Comparison of ENCODE assay signal across 8 cellular contexts in genomic region chr2:231614559-231615057, GRCh38. TPM values are rescaled to one million over a fixed set of nuclear protein-coding genes. Genes with fewer than 3 reads are reported as not detected.
DNase-seq lines count a peak whose midpoint lies in the region; ATAC-seq and TF ChIP-seq lines count a peak whose summit lies in the region.

No MANE protein-coding gene starts in this region.

- peaks cover 17% of the 10 kb centered on the region for H3K36me3 Mint-ChIP-seq in Caco-2 (ENCODE audit: insufficient read depth, unreplicated experiment)
- no peaks in the 10 kb centered on the region for H3K36me3 Mint-ChIP-seq in T-helper 17 cell (ENCODE audit: low read depth)
- no peaks in the 10 kb centered on the region for H3K36me3 Mint-ChIP-seq in dendritic cell treated with granulocyte-macrophage colony-stimulating factor and Interleukin-4, amounts not matched to agents 40 ng/mL and 50 ng/mL, for 4 days (ENCODE audit: low read depth)
- H3K36me3 Mint-ChIP-seq in stimulated activated naive CD8-positive, alpha-beta T cell treated with anti-CD3 and anti-CD28 coated beads, Interleukin-15, Interleukin-2, amounts not matched to agents 100 ng/mL and 50 ng/mL, for 24 hours (ENCODE audit: low read depth), result no peaks in the 10 kb centered on the region

- DNase-seq in Caco-2, result no peak
- DNase-seq in T-helper 17 cell, result no peak
- DNase-seq in DMS114 treated with DMSO at 0.1 percent for 48 hours (lab: John Stamatoyannopoulos, UW; ENCODE audit: unreplicated experiment), result no peak
- no peak for DNase-seq in SW480 (ENCODE audit: low spot score)

- ATAC-seq in HG02588 (IDR thresholded peaks at IDR 0.05; ENCODE audit: unreplicated experiment) (peak; percentile 0), T-helper 17 cell (peak; percentile 7)

- BruUV-seq in Caco-2 (replicated peaks; lab: Mats Ljungman, UMichigan), result no TSS peak

- no peaks in the 10 kb centered on the region for H3K27me3 Mint-ChIP-seq in Caco-2 (ENCODE audit: insufficient read depth, unreplicated experiment)
- H3K27me3 Mint-ChIP-seq in T-helper 17 cell, result no peaks in the 10 kb centered on the region
- peaks cover 37% of the 10 kb centered on the region for H3K27me3 Mint-ChIP-seq in dendritic cell treated with granulocyte-macrophage colony-stimulating factor and Interleukin-4, amounts not matched to agents 40 ng/mL and 50 ng/mL, for 4 days
- no peaks in the 10 kb centered on the region for H3K27me3 Mint-ChIP-seq in stimulated activated naive CD8-positive, alpha-beta T cell treated with anti-CD3 and anti-CD28 coated beads, Interleukin-15, Interleukin-2, amounts not matched to agents 100 ng/mL and 50 ng/mL, for 24 hours

- no peaks in the 10 kb centered on the region for H3K36me3 ChIP-seq in Caco-2 (ENCODE audit: control insufficient read depth, insufficient read depth, low read length)
- no peaks in the 10 kb centered on the region for H3K36me3 ChIP-seq in mucosa of stomach (ENCODE audit: control insufficient read depth, insufficient read depth, low read length)

- POLR2A ChIA-PET in Caco-2 (lab: Charles Lee), result interaction anchor here (0.9 to 3.1 kb wide), 10 partner anchors 13 to 93 kb away, joined by 3 to 28 read pairs (median 7); partner anchors contain the start of gene PTMA

- H3K9me3 Mint-ChIP-seq in Caco-2 (ENCODE audit: unreplicated experiment), result no peaks in the 10 kb centered on the region
- no peaks in the 10 kb centered on the region for H3K9me3 Mint-ChIP-seq in dendritic cell treated with granulocyte-macrophage colony-stimulating factor and Interleukin-4, amounts not matched to agents 40 ng/mL and 50 ng/mL, for 4 days
- H3K9me3 Mint-ChIP-seq in stimulated activated naive CD8-positive, alpha-beta T cell treated with anti-CD3 and anti-CD28 coated beads, Interleukin-15, Interleukin-2, amounts not matched to agents 100 ng/mL and 50 ng/mL, for 24 hours, result no peaks in the 10 kb centered on the region

- intact Hi-C loops in Caco-2 (cut with micrococcal nuclease; ENCODE audit: unreplicated experiment), result loop anchor here (1.0 to 5.0 kb wide), 2 partner anchors 48 to 168 kb away; partner anchors contain the start of gene PDE6D
- intact Hi-C loops in dendritic cell treated with granulocyte-macrophage colony-stimulating factor and Interleukin-4, amounts not matched to agents 40 ng/mL and 50 ng/mL, for 4 days (cut with micrococcal nuclease), result loop anchor here (1.0 kb wide), 1 partner anchor 48 kb away; no protein-coding TSS in a partner anchor

- CTCF ChIA-PET in Caco-2 (lab: Charles Lee), result interaction anchor here (0.5 to 2.2 kb wide), 6 partner anchors 21 to 103 kb away, joined by 3 to 23 read pairs (median 4); partner anchors contain the start of gene PTMA

- peaks cover 49% of the 10 kb centered on the region for H3K4me1 ChIP-seq in Caco-2
- peaks cover 43% of the 10 kb centered on the region for H3K4me1 ChIP-seq in mucosa of stomach (ENCODE audit: control insufficient read depth, insufficient read depth, low read length)

- peak overlapping the region; percentile 94 for H3K27ac Mint-ChIP-seq in Caco-2 (ENCODE audit: unreplicated experiment)
- H3K27ac Mint-ChIP-seq in T-helper 17 cell, result peak overlapping the region; percentile 95
- H3K27ac Mint-ChIP-seq in dendritic cell treated with granulocyte-macrophage colony-stimulating factor and Interleukin-4, amounts not matched to agents 40 ng/mL and 50 ng/mL, for 4 days, result peak overlapping the region; percentile 90
- peak overlapping the region; percentile 99 for H3K27ac Mint-ChIP-seq in stimulated activated naive CD8-positive, alpha-beta T cell treated with anti-CD3 and anti-CD28 coated beads, Interleukin-15, Interleukin-2, amounts not matched to agents 100 ng/mL and 50 ng/mL, for 24 hours

- TF ChIP-seq CTCF in Caco-2 (IDR thresholded peaks at IDR 0.05; ENCODE audit: insufficient read depth in 1 of 2, low read depth in 1 of 2, low read length in 1 of 2, severe bottlenecking in 1 of 2, unreplicated experiment in 1 of 2), result no peak

- H3K27me3 ChIP-seq in Caco-2 (replicated peaks; ENCODE audit: control insufficient read depth, insufficient read depth, low read length) (no peaks in the 10 kb centered on the region), mucosa of stomach (ENCODE audit: control insufficient read depth, insufficient read depth, low read length) (no peaks in the 10 kb centered on the region)

- H3K9me3 ChIP-seq in Caco-2, result no peaks in the 10 kb centered on the region
- no peaks in the 10 kb centered on the region for H3K9me3 ChIP-seq in T-helper 17 cell (ENCODE audit: control insufficient read depth, low read length, poor library complexity, severe bottlenecking)
- H3K9me3 ChIP-seq in mucosa of stomach (ENCODE audit: control insufficient read depth, low read length), result no peaks in the 10 kb centered on the region

- H3K4me3 Mint-ChIP-seq in Caco-2 (ENCODE audit: unreplicated experiment), result peak overlapping the region; percentile 76
- peak overlapping the region; percentile 92 for H3K4me3 Mint-ChIP-seq in T-helper 17 cell
- peak overlapping the region; percentile 80 for H3K4me3 Mint-ChIP-seq in dendritic cell treated with granulocyte-macrophage colony-stimulating factor and Interleukin-4, amounts not matched to agents 40 ng/mL and 50 ng/mL, for 4 days
- H3K4me3 Mint-ChIP-seq in stimulated activated naive CD8-positive, alpha-beta T cell treated with anti-CD3 and anti-CD28 coated beads, Interleukin-15, Interleukin-2, amounts not matched to agents 100 ng/mL and 50 ng/mL, for 24 hours, result peak overlapping the region; percentile 82

- peak overlapping the region; percentile 93 for H3K9ac ChIP-seq in mucosa of stomach (ENCODE audit: low read length)

- H3K4me1 Mint-ChIP-seq in Caco-2 (ENCODE audit: low read depth, unreplicated experiment), result peaks cover 34% of the 10 kb centered on the region
- H3K4me1 Mint-ChIP-seq in T-helper 17 cell, result peaks cover 19% of the 10 kb centered on the region
- H3K4me1 Mint-ChIP-seq in dendritic cell treated with granulocyte-macrophage colony-stimulating factor and Interleukin-4, amounts not matched to agents 40 ng/mL and 50 ng/mL, for 4 days (ENCODE audit: low read depth), result peaks cover 54% of the 10 kb centered on the region
- H3K4me1 Mint-ChIP-seq in stimulated activated naive CD8-positive, alpha-beta T cell treated with anti-CD3 and anti-CD28 coated beads, Interleukin-15, Interleukin-2, amounts not matched to agents 100 ng/mL and 50 ng/mL, for 24 hours (ENCODE audit: low read depth), result peaks cover 65% of the 10 kb centered on the region

- H3K4me3 ChIP-seq in Caco-2 (ENCODE audit: low read depth, low read length) (peak overlapping the region; percentile 63), mucosa of stomach (ENCODE audit: low read length) (peak overlapping the region; percentile 52)

RNA-seq across cellular contexts. Expression of gene TEX44, which starts 21.9 kb away (rescaled TPM):
- not detected in 2 replicates for total RNA-seq in Caco-2 (2022)
- total RNA-seq in T-helper 17 cell, result not detected
